In the genomic region with DNA sequence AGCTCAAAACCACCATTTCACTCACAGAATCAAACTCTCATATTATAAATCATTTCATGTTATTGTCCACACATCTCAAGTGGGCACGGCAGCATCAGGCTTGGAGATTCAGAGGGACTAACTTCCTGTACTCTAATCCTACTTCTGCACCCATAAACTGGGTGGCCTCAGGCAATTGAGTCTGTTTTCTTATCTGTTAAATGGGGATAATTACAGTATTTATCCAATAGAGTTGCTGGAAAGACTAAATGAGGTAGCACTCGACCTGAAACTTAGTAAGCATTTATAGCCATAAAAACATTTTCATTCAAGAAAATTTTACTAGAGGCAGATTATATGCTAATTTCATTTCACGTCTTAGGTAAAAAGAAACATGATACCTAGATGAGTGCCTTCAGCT, we compare ENCODE assay signal across 12 cellular contexts.
DNase-seq lines count a peak whose midpoint lies in the region; TF ChIP-seq lines count a peak whose summit lies in the region.
"Had no signal": no experiment of that assay in that cellular context is flagged by ENCODE, and none has a peak within 500 bp of the region (broad histone marks: within the 10 kb centered on the region; RNA-seq: fewer than 3 reads in every experiment).

No MANE protein-coding gene starts in this region.

- TF ChIP-seq CTCF in nephron (IDR thresholded peaks at IDR 0.05; ENCODE audit: unreplicated experiment in 3 of 3): no peak

- no peaks in the 10 kb centered on the region for H3K27me3 ChIP-seq in stomach smooth muscle (ENCODE audit: control insufficient read depth in 1 of 2, insufficient read depth in 2 of 2, low read length in 2 of 2)

- peak; percentile 8 for DNase-seq in NCI-H1105 (lab: John Stamatoyannopoulos, UW)
- DNase-seq in NCI-H1436 treated with DMSO at 0.1 percent for 48 hours (lab: John Stamatoyannopoulos, UW): peak; percentile 9
- no peak for DNase-seq in MV-4-11 (lab: John Stamatoyannopoulos, UW)
- DNase-seq in NCI-H748 treated with DMSO at 0.1 percent for 48 hours (lab: John Stamatoyannopoulos, UW): no peak
- no peak for DNase-seq in retina
- DNase-seq: Caco-2; CD8-positive, alpha-beta memory T cell; GF-D8; GM23248 had no signal

- no peak overlapping the region for H3K9ac ChIP-seq in stomach smooth muscle (ENCODE audit: low read length in 2 of 2)
- H3K9ac ChIP-seq: GM23248 had no signal

- no peak overlapping the region for H3K4me3 Mint-ChIP-seq in nephron

- no peaks in the 10 kb centered on the region for H3K9me3 ChIP-seq in stomach smooth muscle (ENCODE audit: control insufficient read depth in 2 of 2, low read length in 2 of 2)
- H3K9me3 ChIP-seq: A549, Caco-2 had no signal

- H3K36me3 ChIP-seq in stomach smooth muscle (ENCODE audit: control insufficient read depth in 2 of 2, insufficient read depth in 2 of 2, low read length in 2 of 2): peaks cover 0 to 7% of the 10 kb centered on the region in 2 donors

- H3K36me3 Mint-ChIP-seq in nephron (ENCODE audit: low read depth): no peaks in the 10 kb centered on the region

- peak overlapping the region; percentile 2 for H3K27ac ChIP-seq in stomach smooth muscle (ENCODE audit: low read length)
- H3K27ac ChIP-seq: A549, GM23248 had no signal

- H3K27ac Mint-ChIP-seq in nephron: peak overlapping the region in 2 of 3 experiments; percentile 8 to 84

- H3K27me3 Mint-ChIP-seq in nephron (ENCODE audit: low read depth): no peaks in the 10 kb centered on the region
- H3K27me3 Mint-ChIP-seq: CD8-positive, alpha-beta memory T cell had no signal

- no peak overlapping the region for H3K4me3 ChIP-seq in stomach smooth muscle (ENCODE audit: low read length in 2 of 2)
- H3K4me3 ChIP-seq: A549, GM23248 had no signal

- no peaks in the 10 kb centered on the region for H3K9me3 Mint-ChIP-seq in nephron
- H3K9me3 Mint-ChIP-seq: CD8-positive, alpha-beta memory T cell had no signal

- H3K4me1 ChIP-seq in stomach smooth muscle (ENCODE audit: control insufficient read depth, insufficient read depth, low read length): peaks cover 16% of the 10 kb centered on the region
- H3K4me1 ChIP-seq: A549, Caco-2 had no signal

- H3K4me1 Mint-ChIP-seq in nephron: peaks cover 38% of the 10 kb centered on the region

Comparison
In these comparisons a context has a peak if more than half of its experiments do, and no peak if none do; other contexts are left out.
1. DNase-seq: peak in NCI-H1105 (single experiment) and NCI-H1436 treated with DMSO at 0.1 percent for 48 hours (single experiment); none in MV-4-11 (single experiment), NCI-H748 treated with DMSO at 0.1 percent for 48 hours (single experiment) and retina (single experiment).